Comparison of ENCODE assay signal across 8 cellular contexts in genomic region chr21:41973861-41974751, GRCh38. TPM values are rescaled to one million over a fixed set of nuclear protein-coding genes. Genes with fewer than 3 reads are reported as not detected.
DNase-seq lines count a peak whose midpoint lies in the region; ATAC-seq and TF ChIP-seq lines count a peak whose summit lies in the region.

No MANE protein-coding gene starts in this region.

- H3K27ac Mint-ChIP-seq in chondrocyte (ENCODE audit: unreplicated experiment) = no peak overlapping the region
- H3K27ac Mint-ChIP-seq in nephron progenitor cell = peak overlapping the region; percentile 25

- TF ChIP-seq CTCF in GM12873 (IDR thresholded peaks at IDR 0.05; ENCODE audit: insufficient read depth, low read depth, low read length, missing control alignments) = peak; percentile 43
- TF ChIP-seq CTCF in chondrocyte (IDR thresholded peaks at IDR 0.05) = peak; percentile 28
- TF ChIP-seq CTCF in nephron progenitor cell (IDR thresholded peaks at IDR 0.05) = no peak

- ATAC-seq in GM21529 (IDR thresholded peaks at IDR 0.05; ENCODE audit: unreplicated experiment) (no peak), HG02588 (IDR thresholded peaks at IDR 0.05; ENCODE audit: unreplicated experiment) (no peak)

- H3K4me1 Mint-ChIP-seq in chondrocyte (ENCODE audit: low read depth) (no peaks in the 10 kb centered on the region), nephron progenitor cell (peaks cover 38% of the 10 kb centered on the region)

- H3K4me3 Mint-ChIP-seq in chondrocyte (ENCODE audit: unreplicated experiment) (no peak overlapping the region), nephron progenitor cell (no peak overlapping the region)

- H3K9me3 Mint-ChIP-seq in chondrocyte (ENCODE audit: low read depth) = peaks cover 2% of the 10 kb centered on the region
- peaks cover 14% of the 10 kb centered on the region for H3K9me3 Mint-ChIP-seq in nephron progenitor cell

- peak; percentile 34 for DNase-seq in NOMO-1 treated with dmso at 0.1 percent for 144 hours (lab: John Stamatoyannopoulos, UW; ENCODE audit: unreplicated experiment)
- no peak for DNase-seq in chondrocyte (ENCODE audit: low spot score)
- DNase-seq in nephron progenitor cell = no peak
- no peak for DNase-seq in NCI-H2029 (lab: John Stamatoyannopoulos, UW)
- DNase-seq in NCI-H1417 (lab: John Stamatoyannopoulos, UW) = no peak

- no peaks in the 10 kb centered on the region for H3K36me3 Mint-ChIP-seq in chondrocyte (ENCODE audit: low read depth)
- peaks cover 5% of the 10 kb centered on the region for H3K36me3 Mint-ChIP-seq in nephron progenitor cell (ENCODE audit: low read depth)

- peaks cover 2% of the 10 kb centered on the region for H3K27me3 Mint-ChIP-seq in chondrocyte (ENCODE audit: low read depth)
- H3K27me3 Mint-ChIP-seq in nephron progenitor cell (ENCODE audit: low read depth, poor library complexity) = peaks cover 9% of the 10 kb centered on the region

RNA-seq across cellular contexts. Expression of gene C2CD2, which starts 20.3 kb away (rescaled TPM):
- total RNA-seq in chondrocyte = 8.9 to 18.2 TPM (median 18.1 TPM) in 3 replicates

RNA-seq across cellular contexts. Expression of gene ZBTB21, which starts 36.1 kb away (rescaled TPM):
- 18.0 to 21.2 TPM (median 18.6 TPM) in 3 replicates for total RNA-seq in chondrocyte
